ENCODE assay signal across 9 cellular contexts in genomic region chr16:5378531-5378930, GRCh38.
"Had no signal": no experiment of that assay in that cellular context is flagged by ENCODE, and none has a peak within 500 bp of the region (broad histone marks: within the 10 kb centered on the region; RNA-seq: fewer than 3 reads in every experiment).

No MANE protein-coding gene starts in this region.

- H3K27ac ChIP-seq: GM23248, HL-60, KMS-11 had no signal

- DNase-seq: GM23248, H9, HCEC 1CT, IMR-90, Karpas-422, KBM-7 had no signal

- H3K4me2 ChIP-seq: KMS-11 had no signal

- H2AFZ ChIP-seq: GM23248 had no signal

- H3K4me3 ChIP-seq: GM23248 had no signal

- FAIRE-seq: H54 had no signal

- H3K9ac ChIP-seq: GM23248, KMS-11 had no signal
